13 cellular contexts compared by ENCODE assay signal in genomic region chr17:78442648-78443128, GRCh38.
DNase-seq lines count a peak whose midpoint lies in the region; ATAC-seq and TF ChIP-seq lines count a peak whose summit lies in the region.
"Had no signal": no experiment of that assay in that cellular context is flagged by ENCODE, and none has a peak within 500 bp of the region (broad histone marks: within the 10 kb centered on the region; RNA-seq: fewer than 3 reads in every experiment).

No MANE protein-coding gene starts in this region.

- H3K4me1 ChIP-seq in lower lobe of right lung = peaks cover 18% of the 10 kb centered on the region

- H3K27me3 Mint-ChIP-seq in activated T-helper 17 cell treated with anti-CD3 and anti-CD28 coated beads, Interleukin-2, amount 50 U/mL, for 72 hours = no peaks in the 10 kb centered on the region

- intact Hi-C loops in lower lobe of right lung (cut with DNase I) = no loop called here

- no peaks in the 10 kb centered on the region for H3K9me3 Mint-ChIP-seq in activated T-helper 17 cell treated with anti-CD3 and anti-CD28 coated beads, Interleukin-2, amount 50 U/mL, for 72 hours

- H3K9me3 ChIP-seq in lower lobe of right lung = no peaks in the 10 kb centered on the region

- TF ChIP-seq CTCF in lower lobe of right lung (IDR thresholded peaks at IDR 0.05) = no peak

- H3K36me3 Mint-ChIP-seq in activated T-helper 17 cell treated with anti-CD3 and anti-CD28 coated beads, Interleukin-2, amount 50 U/mL, for 72 hours (ENCODE audit: low read depth) = no peaks in the 10 kb centered on the region

- no peak overlapping the region for H3K27ac Mint-ChIP-seq in activated T-helper 17 cell treated with anti-CD3 and anti-CD28 coated beads, Interleukin-2, amount 50 U/mL, for 72 hours

- H3K4me3 ChIP-seq in lower lobe of right lung = no peak overlapping the region
- H3K4me3 ChIP-seq: dorsolateral prefrontal cortex had no signal

- H3K36me3 ChIP-seq in lower lobe of right lung = no peaks in the 10 kb centered on the region
- H3K36me3 ChIP-seq: WERI-Rb-1 had no signal

- H3K27me3 ChIP-seq in lower lobe of right lung (ENCODE audit: low read depth) = no peaks in the 10 kb centered on the region
- H3K27me3 ChIP-seq: dorsolateral prefrontal cortex had no signal

- DNase-seq in NOMO-1 treated with dmso at 0.1 percent for 144 hours (lab: John Stamatoyannopoulos, UW; ENCODE audit: unreplicated experiment) (peak; percentile 87), dermis microvascular lymphatic vessel endothelial cell (ENCODE audit: low read depth in 2 of 2) (peak; percentile 34 to 94), lower lobe of right lung (peak; percentile 91), ureter (ENCODE audit: low spot score) (peak; percentile 66), Ammon's horn (ENCODE audit: low spot score) (no peak), DMS114 treated with DMSO at 0.1 percent for 48 hours (lab: John Stamatoyannopoulos, UW; ENCODE audit: unreplicated experiment) (no peak)
- DNase-seq: activated effector memory CD4-positive, alpha-beta T cell treated with Interleukin-2 at 50 U/mL for 16 hours; GOT3; NCI-H1105 treated with DMSO at 0.1 percent for 48 hours; stimulated activated CD4-positive, alpha-beta T cell treated with anti-CD3 and anti-CD28 coated beads, Interleukin-4, amount 100 ng/mL, for 24 hours; WERI-Rb-1 had no signal

- H3K4me1 Mint-ChIP-seq in activated T-helper 17 cell treated with anti-CD3 and anti-CD28 coated beads, Interleukin-2, amount 50 U/mL, for 72 hours = no peaks in the 10 kb centered on the region

- peak; percentile 81 to 91 for ATAC-seq in lower lobe of right lung
- no peak for ATAC-seq in activated T-helper 17 cell treated with anti-CD3 and anti-CD28 coated beads, Interleukin-2, amount 50 U/mL, for 72 hours (replicated peaks)

- H3K27ac ChIP-seq in lower lobe of right lung = no peak overlapping the region
- H3K27ac ChIP-seq: WERI-Rb-1 had no signal

- no peak overlapping the region for H3K4me3 Mint-ChIP-seq in activated T-helper 17 cell treated with anti-CD3 and anti-CD28 coated beads, Interleukin-2, amount 50 U/mL, for 72 hours

Comparison
In these comparisons a context has a peak if more than half of its experiments do, and no peak if none do; other contexts are left out.
1. DNase-seq: peak in NOMO-1 treated with dmso at 0.1 percent for 144 hours (single experiment), dermis microvascular lymphatic vessel endothelial cell (2 of 2), lower lobe of right lung (single experiment) and ureter (single experiment); none in Ammon's horn (single experiment) and DMS114 treated with DMSO at 0.1 percent for 48 hours (single experiment).